In genomic region chr12:120388711-120389431, GRCh38 we compare ENCODE assay signal across 11 cellular contexts. TPM values are rescaled to one million over a fixed set of nuclear protein-coding genes. Genes with fewer than 3 reads are reported as not detected.
DNase-seq lines count a peak whose midpoint lies in the region; ATAC-seq lines count a peak whose summit lies in the region.
"Had no signal": no experiment of that assay in that cellular context is flagged by ENCODE, and none has a peak within 500 bp of the region (broad histone marks: within the 10 kb centered on the region; RNA-seq: fewer than 3 reads in every experiment).

No MANE protein-coding gene starts in this region.

- no peak for ATAC-seq in naive thymus-derived CD8-positive, alpha-beta T cell
- ATAC-seq in HG03521 (IDR thresholded peaks at IDR 0.05; ENCODE audit: unreplicated experiment) (no peak), HG03135 (IDR thresholded peaks at IDR 0.05; ENCODE audit: unreplicated experiment) (no peak)

- peak overlapping the region in 1 of 10 donors; percentile 60 for H3K4me3 Mint-ChIP-seq in naive thymus-derived CD8-positive, alpha-beta T cell

- peak overlapping the region; percentile 33 for H3K27ac ChIP-seq in substantia nigra (ENCODE audit: low read depth, low read length, poor library complexity, severe bottlenecking)
- H3K27ac ChIP-seq: 22Rv1, heart right ventricle had no signal

- H3K9me3 Mint-ChIP-seq in naive thymus-derived CD8-positive, alpha-beta T cell: no peaks in the 10 kb centered on the region

- POLR2A ChIA-PET in naive thymus-derived CD8-positive, alpha-beta T cell (lab: Charles Lee): no interaction called here

- H3K4me1 Mint-ChIP-seq in naive thymus-derived CD8-positive, alpha-beta T cell: peaks cover 0 to 7% (median 4%) of the 10 kb centered on the region in 4 donors

- H3K36me3 Mint-ChIP-seq in naive thymus-derived CD8-positive, alpha-beta T cell: peaks cover 0 to 4% (median 0%) of the 10 kb centered on the region in 3 donors

- DNase-seq in DMS 273 (lab: John Stamatoyannopoulos, UW; ENCODE audit: unreplicated experiment): peak; percentile 15
- no peak for DNase-seq in DMS 273 treated with DMSO at 0.1 percent for 48 hours (lab: John Stamatoyannopoulos, UW)
- peak; percentile 89 for DNase-seq in NCI-H774 (lab: John Stamatoyannopoulos, UW)
- peak in 12 of 49 donors; percentile 17 to 62 (median 24) for DNase-seq in substantia nigra (lab: John Stamatoyannopoulos, UW)
- DNase-seq in naive thymus-derived CD8-positive, alpha-beta T cell: no peak
- DNase-seq: heart right ventricle had no signal

- H3K4me3 ChIP-seq in iPS-11a (ENCODE audit: low read depth, low read length): peak overlapping the region; percentile 10

- no peak overlapping the region for H3K27ac Mint-ChIP-seq in naive thymus-derived CD8-positive, alpha-beta T cell

- H3K27me3 Mint-ChIP-seq in naive thymus-derived CD8-positive, alpha-beta T cell: peaks cover 20 to 54% (median 26%) of the 10 kb centered on the region in 5 donors

RNA-seq across cellular contexts. Expression of gene MSI1, which starts 19.9 kb away (rescaled TPM):
- total RNA-seq in naive thymus-derived CD8-positive, alpha-beta T cell: not detected
- polyA plus RNA-seq in naive thymus-derived CD8-positive, alpha-beta T cell: not detected
- total RNA-seq: pulmonary artery endothelial cell had no signal

RNA-seq across cellular contexts. Expression of gene COX6A1, which starts 49.0 kb away (rescaled TPM):
- total RNA-seq in naive thymus-derived CD8-positive, alpha-beta T cell: 100 to 1,000 TPM; 131 to 150 TPM
- 100 to 1,000 TPM; 683 to 799 (median 722) TPM for polyA plus RNA-seq in naive thymus-derived CD8-positive, alpha-beta T cell

RNA-seq across cellular contexts. Expression of gene TRIAP1, which starts 57.3 kb away (rescaled TPM):
- total RNA-seq in naive thymus-derived CD8-positive, alpha-beta T cell: 10 to 100 TPM; 21.9 to 25.3 TPM
- 10 to 100 TPM; 54.1 to 65.2 (median 63.7) TPM for polyA plus RNA-seq in naive thymus-derived CD8-positive, alpha-beta T cell

RNA-seq across cellular contexts. Expression of gene GATC, which starts 57.4 kb away (rescaled TPM):
- 10 to 100 TPM; 24.1 to 28.0 TPM for total RNA-seq in naive thymus-derived CD8-positive, alpha-beta T cell
- polyA plus RNA-seq in naive thymus-derived CD8-positive, alpha-beta T cell: 10 to 100 TPM; 14.6 to 19.2 (median 17.5) TPM

Comparison
In these comparisons a context has a peak if more than half of its experiments do, and no peak if none do; other contexts are left out.
1. DNase-seq: peak in DMS 273 (single experiment) and NCI-H774 (single experiment); none in DMS 273 treated with DMSO at 0.1 percent for 48 hours (single experiment) and naive thymus-derived CD8-positive, alpha-beta T cell (0 of 10).